10 cellular contexts compared by ENCODE assay signal in the genomic region with DNA sequence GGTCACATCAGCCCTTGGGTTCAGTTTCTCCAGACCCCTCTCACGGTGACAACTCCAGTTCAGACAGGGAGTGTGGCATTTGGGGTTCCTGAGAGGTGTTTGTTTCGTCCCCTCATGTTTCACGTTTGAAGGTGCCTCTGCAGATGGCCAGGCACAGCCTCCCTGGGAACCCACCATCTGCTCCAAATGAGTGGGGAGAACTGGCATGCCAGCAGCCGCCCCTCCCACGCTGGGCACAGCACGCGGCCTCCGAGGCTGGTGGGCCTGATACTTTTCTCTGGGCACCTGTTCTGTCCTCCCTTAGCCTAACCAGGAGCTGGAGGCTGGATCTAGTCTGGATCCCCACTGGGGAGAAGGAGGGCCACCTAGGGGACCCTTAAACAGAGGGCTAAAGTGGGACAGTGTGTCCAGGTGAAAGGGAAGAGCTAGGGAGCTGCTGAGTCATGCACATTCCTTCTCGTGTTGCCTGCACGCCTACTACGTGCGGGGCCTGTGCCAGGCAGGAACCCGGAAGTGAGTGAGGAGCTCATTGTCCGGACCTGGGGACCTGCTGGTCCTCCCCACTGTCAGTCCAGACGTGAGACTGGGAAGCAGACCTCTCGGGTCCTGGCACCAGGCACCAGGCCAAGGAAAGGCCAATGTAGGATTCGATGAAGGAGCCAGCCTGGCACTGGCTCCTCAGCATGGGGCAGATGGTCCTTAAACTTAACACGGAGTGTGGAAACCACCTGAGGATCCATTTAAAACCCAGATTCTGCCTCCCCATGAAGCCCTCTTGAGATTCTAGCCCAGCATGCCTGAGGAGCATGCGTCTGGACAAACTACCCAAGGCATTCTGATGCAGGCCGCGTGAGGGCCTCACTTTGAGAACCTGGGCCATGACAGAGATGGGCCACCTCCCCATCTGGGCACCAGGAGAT. TPM values are rescaled to one million over a fixed set of nuclear protein-coding genes. Genes with fewer than 3 reads are reported as not detected.
DNase-seq lines count a peak whose midpoint lies in the region; ATAC-seq and TF ChIP-seq lines count a peak whose summit lies in the region.
"Had no signal": no experiment of that assay in that cellular context is flagged by ENCODE, and none has a peak within 500 bp of the region (broad histone marks: within the 10 kb centered on the region; RNA-seq: fewer than 3 reads in every experiment).

No MANE protein-coding gene starts in this region.

- intact Hi-C loops in breast epithelium (cut with DNase I; ENCODE audit: low total_unique reads) (loop anchor here (5.0 kb wide), 1 partner anchor 537 kb away; no protein-coding TSS in a partner anchor), MCF 10A (cut with micrococcal nuclease) (no loop called here), lower lobe of right lung (cut with DNase I) (no loop called here), transverse colon (cut with DNase I; ENCODE audit: low total_unique reads) (no loop called here)

- TF ChIP-seq POLR2A in breast epithelium (IDR thresholded peaks at IDR 0.05) (no peak), transverse colon (IDR thresholded peaks at IDR 0.05) (no peak)

- ATAC-seq in lower lobe of right lung (no peak), GM18517 (IDR thresholded peaks at IDR 0.05; ENCODE audit: unreplicated experiment) (no peak)
- ATAC-seq: left colon had no signal

- peaks cover 15% of the 10 kb centered on the region for H3K27me3 Mint-ChIP-seq in MCF 10A (ENCODE audit: insufficient read depth, unreplicated experiment)

- POLR2A ChIA-PET in MCF 10A (lab: Yijun Ruan, JAX) = interaction anchor here (0.6 kb wide), 1 partner anchor 1342 kb away, joined by 4 read pairs; no protein-coding TSS in a partner anchor

- no peaks in the 10 kb centered on the region for H3K36me3 Mint-ChIP-seq in MCF 10A (ENCODE audit: insufficient read depth, unreplicated experiment)

- H3K27me3 ChIP-seq in breast epithelium (no peaks in the 10 kb centered on the region), lower lobe of right lung (ENCODE audit: low read depth) (no peaks in the 10 kb centered on the region), transverse colon (no peaks in the 10 kb centered on the region)

- in situ Hi-C loops in transverse colon (cut with MboI; ENCODE audit: low pct_ligation_motif_present in 1 of 4, low pct_unique_long_range_greater_than_20kb in 1 of 4, low sequenced_read_pairs in 3 of 4) = no loop called here

- CTCF ChIA-PET in MCF 10A (lab: Yijun Ruan, JAX) = interaction anchor here (0.7 kb wide), 1 partner anchor 37 kb away, joined by 3 read pairs; no protein-coding TSS in a partner anchor

- H3K9me3 ChIP-seq in breast epithelium (no peaks in the 10 kb centered on the region), lower lobe of right lung (no peaks in the 10 kb centered on the region), transverse colon (no peaks in the 10 kb centered on the region)

- H3K27ac Mint-ChIP-seq in MCF 10A (ENCODE audit: low read depth, unreplicated experiment) = no peak overlapping the region

- H3K36me3 ChIP-seq in breast epithelium (no peaks in the 10 kb centered on the region), lower lobe of right lung (no peaks in the 10 kb centered on the region), transverse colon (no peaks in the 10 kb centered on the region)

- no peaks in the 10 kb centered on the region for H3K9me3 Mint-ChIP-seq in MCF 10A (ENCODE audit: unreplicated experiment)

- H3K4me3 ChIP-seq in breast epithelium (no peak overlapping the region), lower lobe of right lung (no peak overlapping the region), transverse colon (no peak overlapping the region)

- no peak for TF ChIP-seq EP300 in transverse colon (IDR thresholded peaks at IDR 0.05; ENCODE audit: low read depth)

- H3K27ac ChIP-seq in breast epithelium (peak overlapping the region; percentile 71 to 85), angular gyrus (ENCODE audit: low read depth, low read length) (peak overlapping the region; percentile 72), lower lobe of right lung (peak overlapping the region; percentile 24), transverse colon (peak overlapping the region; percentile 27 to 43 (median 32))
- H3K27ac ChIP-seq: epithelial cell of prostate had no signal

- no peak for DNase-seq in breast epithelium (ENCODE audit: low spot score in 2 of 2)
- no peak for DNase-seq in MCF 10A (ENCODE audit: unreplicated experiment)
- DNase-seq in lower lobe of right lung = no peak
- no peak for DNase-seq in transverse colon
- no peak for DNase-seq in DMS114 treated with DMSO at 0.1 percent for 48 hours (lab: John Stamatoyannopoulos, UW; ENCODE audit: unreplicated experiment)
- DNase-seq in germinal center (ENCODE audit: low spot score) = no peak
- DNase-seq: left colon had no signal

- peaks cover 8% of the 10 kb centered on the region for H3K4me1 Mint-ChIP-seq in MCF 10A (ENCODE audit: insufficient read depth, unreplicated experiment)

- H3K4me1 ChIP-seq in breast epithelium (no peaks in the 10 kb centered on the region), lower lobe of right lung (peaks cover 20% of the 10 kb centered on the region), transverse colon (peaks cover 4 to 18% (median 10%) of the 10 kb centered on the region in 4 donors)

- H3K4me3 Mint-ChIP-seq in MCF 10A (ENCODE audit: unreplicated experiment) = no peak overlapping the region

- 81 to 100% methylated on average over 2 to 21 of the region's 21 CpGs for WGBS in transverse colon (ENCODE audit: low coverage in 1 of 2), 2 donors

- BruUV-seq in MCF 10A (replicated peaks; lab: Mats Ljungman, UMichigan) = no TSS peak

- TF ChIP-seq CTCF in breast epithelium (IDR thresholded peaks at IDR 0.05) = no peak
- no peak for TF ChIP-seq CTCF in MCF 10A (IDR thresholded peaks at IDR 0.05; ENCODE audit: unreplicated experiment)
- TF ChIP-seq CTCF in lower lobe of right lung (IDR thresholded peaks at IDR 0.05) = no peak
- TF ChIP-seq CTCF in transverse colon (IDR thresholded peaks at IDR 0.05) = no peak

RNA-seq across cellular contexts. Expression of a gene that starts 11.7 kb away (rescaled TPM):
- total RNA-seq in breast epithelium (10 to 100 TPM; 11.3 to 36.0 (median 12.5) TPM), MCF 10A (2022) (0.98 and 2.0 TPM in 2 replicates), lower lobe of right lung (8.8 TPM), transverse colon (10 to 100 TPM in 2 of 4 donors, 1 to 10 TPM in 2; 7.5 to 41.8 (median 14.3) TPM)

RNA-seq across cellular contexts. Expression of a gene that starts 23.5 kb away (rescaled TPM):
- total RNA-seq in breast epithelium (10 to 100 TPM; 54.1 to 71.8 (median 58.4) TPM), MCF 10A (2022) (133 and 151 TPM in 2 replicates), lower lobe of right lung (98.5 TPM), transverse colon (100 to 1,000 TPM in 1 of 4 donors, 10 to 100 TPM in 3; 59.9 to 211 (median 73.0) TPM)

RNA-seq across cellular contexts. Expression of a gene that starts 54.8 kb away (rescaled TPM):
- total RNA-seq in breast epithelium = 100 to 1,000 TPM; 144 to 232 (median 152) TPM
- total RNA-seq in MCF 10A (2022) = 68.6 and 70.4 TPM in 2 replicates
- total RNA-seq in lower lobe of right lung = 47.9 TPM
- 100 to 1,000 TPM in 3 of 4 donors, 10 to 100 TPM in 1; 97.3 to 178 (median 149) TPM for total RNA-seq in transverse colon

Comparison
In these comparisons a context has a peak if more than half of its experiments do, and no peak if none do; other contexts are left out.
1. H3K27ac ChIP-seq: peak in every context shown above with its lines; median percentile 78 in breast epithelium; 72 in angular gyrus; 32 in transverse colon; 24 in lower lobe of right lung.